8 cellular contexts compared by ENCODE assay signal in genomic region chr5:150436141-150436680, GRCh38. TPM values are rescaled to one million over a fixed set of nuclear protein-coding genes. Genes with fewer than 3 reads are reported as not detected.
DNase-seq lines count a peak whose midpoint lies in the region; ATAC-seq, FAIRE-seq and TF ChIP-seq lines count a peak whose summit lies in the region.

No MANE protein-coding gene starts in this region.

- TF ChIP-seq POLR2A in HepG2 (IDR thresholded peaks at IDR 0.05; ENCODE audit: insufficient read depth in 1 of 2, low read depth in 2 of 2, low read length in 2 of 2) = no peak

- H3K27me3 ChIP-seq in BLaER1 = no peaks in the 10 kb centered on the region
- no peaks in the 10 kb centered on the region; a peak in 1 of 5 replicates for H3K27me3 ChIP-seq in HepG2 (ENCODE audit: control insufficient read depth in 1 of 2, insufficient read depth in 2 of 2, low read length in 2 of 2)

- 23% methylated on average over 11 of the region's 13 CpGs for WGBS in HepG2 (ENCODE audit: low lambda C conversion rate)

- H3K9me3 ChIP-seq in BLaER1 (no peaks in the 10 kb centered on the region), HepG2 (ENCODE audit: low read length) (no peaks in the 10 kb centered on the region)

- TF ChIP-seq EP300 in HepG2 (IDR thresholded peaks at IDR 0.05; ENCODE audit: low read depth in 2 of 2, low read length in 2 of 2) (no peak), HepG2 (CRISPR knock-in tag; IDR thresholded peaks at IDR 0.05; ENCODE audit: borderline replicate concordance) (no peak)

- TF ChIP-seq CTCF in HepG2 (CRISPR knock-in tag; IDR thresholded peaks at IDR 0.05) = peak; percentile 95

- H3K27ac ChIP-seq in BLaER1 = no peak overlapping the region
- H3K27ac ChIP-seq in HepG2 (ENCODE audit: extremely low read length, insufficient read depth, low read length) = no peak overlapping the region

- H3K4me3 ChIP-seq in BLaER1 = no peak overlapping the region
- no peak overlapping the region for H3K4me3 ChIP-seq in HepG2 (replicated peaks in 1 of 3; ENCODE audit: insufficient read depth in 1 of 3, low read depth in 2 of 3, low read length in 3 of 3)

- in situ Hi-C loops in HepG2 (cut with HindIII; ENCODE audit: extremely low pct_ligation_motif_present, low pct_unique_long_range_greater_than_20kb) = loop anchor here (5.0 kb wide), 2 partner anchors 39 to 164 kb away; no protein-coding TSS in a partner anchor

- no peak overlapping the region for H2AFZ ChIP-seq in HepG2 (ENCODE audit: low read length)

- ATAC-seq in HG03432 (IDR thresholded peaks at IDR 0.05; ENCODE audit: unreplicated experiment) = peak; percentile 95
- ATAC-seq in activated CD4-positive, CD25-positive, alpha-beta regulatory T cell treated with anti-CD3 and anti-CD28 coated beads, Interleukin-2, amount 50 U/mL, for 24 hours = peak; percentile 91 to 93
- ATAC-seq in HepG2 = peak; percentile 83

- CTCF ChIA-PET in HepG2 (lab: Yijun Ruan, JAX; ENCODE audit: low intra/inter-chr PET ratio, low total read pairs) = interaction anchor here (1.1 to 2.5 kb wide), 4 partner anchors 25 to 86 kb away, joined by 4 to 27 read pairs (median 6); no protein-coding TSS in a partner anchor

- BruUV-seq in HepG2 (replicated peaks; lab: Mats Ljungman, UMichigan) = no TSS peak

- H3K4me1 ChIP-seq in BLaER1 (peaks cover 36% of the 10 kb centered on the region), HepG2 (ENCODE audit: insufficient read depth, low read length) (peaks cover 9% of the 10 kb centered on the region)

- POLR2A ChIA-PET in HepG2 (lab: Yijun Ruan, JAX) = interaction anchor here (0.6 to 1.0 kb wide), 6 partner anchors 13 to 106 kb away, joined by 3 to 6 read pairs (median 4); partner anchors contain the start of genes CD74 and RPS14

- intact Hi-C loops in HepG2 (cut with micrococcal nuclease; ENCODE audit: unreplicated experiment) = loop anchor here (1.0 to 5.0 kb wide), 3 partner anchors 38 to 164 kb away; partner anchors contain the start of gene TCOF1

- H3K36me3 ChIP-seq in BLaER1 (peaks cover 5% of the 10 kb centered on the region; the same call in 1 of the 2 replicates), HepG2 (replicated peaks in 1 of 2; ENCODE audit: control insufficient read depth in 1 of 2, insufficient read depth in 2 of 2, low read length in 2 of 2) (no peaks in the 10 kb centered on the region)

- H3K4me2 ChIP-seq in BLaER1 (peak overlapping the region; percentile 42), HepG2 (ENCODE audit: low read depth, low read length) (no peak overlapping the region)

- H4K20me1 ChIP-seq in BLaER1 = peaks cover 6% of the 10 kb centered on the region
- H4K20me1 ChIP-seq in HepG2 (ENCODE audit: insufficient read depth, low read length) = no peaks in the 10 kb centered on the region

- peak; percentile 89 for FAIRE-seq in HepG2 (lab: Jason Lieb, UNC)

- H3K9ac ChIP-seq in BLaER1 (no peak overlapping the region; the same call in 1 of the 2 replicates), HepG2 (ENCODE audit: insufficient read depth, low read depth, low read length) (no peak overlapping the region)

- no peaks in the 10 kb centered on the region for H3K79me2 ChIP-seq in HepG2 (ENCODE audit: insufficient read depth, low read length)

- TF ChIP-seq RAD21 in HepG2 (CRISPR knock-in tag; IDR thresholded peaks at IDR 0.05) = peak; percentile 89

- DNase-seq in GM19240 (ENCODE audit: insufficient read length, low spot score) (peak; percentile 95), NCI-H460 (ENCODE audit: extremely low read depth, low read depth) (peak; percentile 84), cerebellar cortex (ENCODE audit: low spot score) (peak; percentile 92), HepG2 (ENCODE audit: low spot score) (peak; percentile 71)
- peak; percentile 87 to 90 for DNase-seq in stimulated activated CD4-positive, alpha-beta T cell treated with anti-CD3 and anti-CD28 coated beads, Interleukin-4, amount 100 ng/mL, for 4 hours

TF ChIP-seq in HepG2, 621 proteins besides CTCF, POLR2A, EP300 and RAD21 (continues in another document):
- 0 out of 4 replicates have a peak, but pooled peaks of 1 of the 2 experiments have one; percentile 37 for TF ChIP-seq HMGXB4 (CRISPR knock-in tag; IDR thresholded peaks at IDR 0.05; ENCODE audit: borderline replicate concordance in 1 of 2, low read depth in 1 of 2)
- TF ChIP-seq ZNF639 (CRISPR knock-in tag; conservative IDR thresholded peaks at IDR 0.05) = no peak
- peak; percentile 18; the same call in 1 of the 2 replicates for TF ChIP-seq NR2F2 (IDR thresholded peaks at IDR 0.05; ENCODE audit: borderline replicate concordance, low read depth)

RNA-seq across cellular contexts. Expression of gene RPS14, which starts 13.3 kb away (rescaled TPM):
- total RNA-seq in NCI-H460 (2014; rRNA removed; shearing (Covaris generic)) = 4,447 and 4,846 TPM in 2 replicates
- polyA plus RNA-seq in NCI-H460 (2014; cell fraction: nucleus; rRNA removed) = 4,905 and 5,193 TPM in 2 replicates
- 2,116 and 2,466 TPM in 2 replicates for total RNA-seq in HepG2 (2016; rRNA removed; fragmentation: Illumina TruSeq; extraction: Trizol)
- total RNA-seq in HepG2 (2016; cell fraction: cytosol; rRNA removed; fragmentation: Illumina TruSeq; extraction: Trizol; ENCODE audit: low read depth) = 3,305 and 3,520 TPM in 2 replicates
- total RNA-seq in HepG2 (2016; cell fraction: insoluble cytoplasmic fraction; rRNA removed; fragmentation: Illumina TruSeq; extraction: Trizol) = 2,149 and 2,588 TPM in 2 replicates
- total RNA-seq in HepG2 (2016; cell fraction: membrane; rRNA removed; fragmentation: Illumina TruSeq; extraction: Trizol) = 4,929 and 5,069 TPM in 2 replicates
- total RNA-seq in HepG2 (2016; cell fraction: nucleus; rRNA removed; fragmentation: Illumina TruSeq; extraction: Trizol) = 644 and 721 TPM in 2 replicates
- polyA plus RNA-seq in HepG2 (2011; rRNA removed) = 3,058 and 3,295 TPM in 2 replicates
- polyA plus RNA-seq in HepG2 (2011; cell fraction: cytosol; rRNA removed) = 6,315 and 8,239 TPM in 2 replicates
- polyA plus RNA-seq in HepG2 (2011; cell fraction: nucleus; rRNA removed) = 1,184 and 1,580 TPM in 2 replicates
- 3,506 and 4,895 TPM in 2 replicates for polyA plus RNA-seq in HepG2 (2012)
- polyA plus RNA-seq in HepG2 (2016; cell fraction: cytosol; fragmentation: Illumina TruSeq; extraction: Trizol; ENCODE audit: low read depth) = 3,347 and 3,785 TPM in 2 replicates
- 2,246 and 2,277 TPM in 2 replicates for polyA plus RNA-seq in HepG2 (2016; cell fraction: insoluble cytoplasmic fraction; fragmentation: Illumina TruSeq; extraction: Trizol; ENCODE audit: low read depth)
- 4,452 and 4,569 TPM in 2 replicates for polyA plus RNA-seq in HepG2 (2016; cell fraction: membrane; fragmentation: Illumina TruSeq; extraction: Trizol; ENCODE audit: low read depth)
- polyA plus RNA-seq in HepG2 (2016; cell fraction: nucleus; fragmentation: Illumina TruSeq; extraction: Trizol; ENCODE audit: insufficient read depth, low read depth) = 1,056 and 1,136 TPM in 2 replicates
- polyA minus RNA-seq in HepG2 (2011; rRNA and poly(A)+ RNA removed; ENCODE audit: low replicate concordance) = 795 and 1,496 TPM in 2 replicates
- 375 and 432 TPM in 2 replicates for polyA minus RNA-seq in HepG2 (2011; cell fraction: cytosol; rRNA and poly(A)+ RNA removed)
- polyA minus RNA-seq in HepG2 (2011; cell fraction: nucleus; rRNA and poly(A)+ RNA removed) = 180 and 283 TPM in 2 replicates

RNA-seq across cellular contexts. Expression of gene CD74, which starts 23.5 kb away (rescaled TPM):
- total RNA-seq in NCI-H460 (2014; rRNA removed; shearing (Covaris generic)) = not detected in 2 replicates
- not detected in 2 replicates for polyA plus RNA-seq in NCI-H460 (2014; cell fraction: nucleus; rRNA removed)
- 30.1 and 84.4 TPM in 2 replicates for total RNA-seq in HepG2 (2016; rRNA removed; fragmentation: Illumina TruSeq; extraction: Trizol)
- 19.1 and 22.1 TPM in 2 replicates for total RNA-seq in HepG2 (2016; cell fraction: cytosol; rRNA removed; fragmentation: Illumina TruSeq; extraction: Trizol; ENCODE audit: low read depth)
- total RNA-seq in HepG2 (2016; cell fraction: insoluble cytoplasmic fraction; rRNA removed; fragmentation: Illumina TruSeq; extraction: Trizol) = 30.1 and 86.9 TPM in 2 replicates
- 23.8 and 31.1 TPM in 2 replicates for total RNA-seq in HepG2 (2016; cell fraction: membrane; rRNA removed; fragmentation: Illumina TruSeq; extraction: Trizol)
- 88.0 and 96.2 TPM in 2 replicates for total RNA-seq in HepG2 (2016; cell fraction: nucleus; rRNA removed; fragmentation: Illumina TruSeq; extraction: Trizol)
- polyA plus RNA-seq in HepG2 (2011; rRNA removed) = 34.1 and 56.4 TPM in 2 replicates
- polyA plus RNA-seq in HepG2 (2011; cell fraction: cytosol; rRNA removed) = 24.7 and 30.8 TPM in 2 replicates
- polyA plus RNA-seq in HepG2 (2011; cell fraction: nucleus; rRNA removed) = 26.5 and 30.9 TPM in 2 replicates
- polyA plus RNA-seq in HepG2 (2012) = 73.1 and 87.1 TPM in 2 replicates
- 44.1 and 51.7 TPM in 2 replicates for polyA plus RNA-seq in HepG2 (2016; cell fraction: cytosol; fragmentation: Illumina TruSeq; extraction: Trizol; ENCODE audit: low read depth)
- polyA plus RNA-seq in HepG2 (2016; cell fraction: insoluble cytoplasmic fraction; fragmentation: Illumina TruSeq; extraction: Trizol; ENCODE audit: low read depth) = 52.1 and 69.3 TPM in 2 replicates
- polyA plus RNA-seq in HepG2 (2016; cell fraction: membrane; fragmentation: Illumina TruSeq; extraction: Trizol; ENCODE audit: low read depth) = 51.1 and 54.1 TPM in 2 replicates
- polyA plus RNA-seq in HepG2 (2016; cell fraction: nucleus; fragmentation: Illumina TruSeq; extraction: Trizol; ENCODE audit: insufficient read depth, low read depth) = 232 and 243 TPM in 2 replicates
- 2.5 and 52.0 TPM in 2 replicates for polyA minus RNA-seq in HepG2 (2011; rRNA and poly(A)+ RNA removed; ENCODE audit: low replicate concordance)
- polyA minus RNA-seq in HepG2 (2011; cell fraction: cytosol; rRNA and poly(A)+ RNA removed) = 21.3 and 26.3 TPM in 2 replicates
- 11.5 and 16.5 TPM in 2 replicates for polyA minus RNA-seq in HepG2 (2011; cell fraction: nucleus; rRNA and poly(A)+ RNA removed)

Comparison
In these comparisons a context has a peak if more than half of its experiments do, and no peak if none do; other contexts are left out.
1. RNA of gene CD74, which starts 23.5 kb away (total RNA-seq): 19.1 to 96.2 TPM in HepG2; not detected in NCI-H460; every median in the first group is over 10 times any median in the second.
2. Peak in every context shown above with its lines, with median percentiles within 50 percentile points of each other: DNase-seq and ATAC-seq.